ENCODE assay signal across 22 cellular contexts in genomic region chr5:59115345-59115744, GRCh38.
DNase-seq lines count a peak whose midpoint lies in the region; ATAC-seq and TF ChIP-seq lines count a peak whose summit lies in the region.
"Had no signal": no experiment of that assay in that cellular context is flagged by ENCODE, and none has a peak within 500 bp of the region (broad histone marks: within the 10 kb centered on the region; RNA-seq: fewer than 3 reads in every experiment).

No MANE protein-coding gene starts in this region.

- no peak for TF ChIP-seq CTCF in psoas muscle (IDR thresholded peaks at IDR 0.05)
- no peak for TF ChIP-seq CTCF in brain microvascular endothelial cell (IDR thresholded peaks at IDR 0.05; ENCODE audit: low read depth, low read length, missing control alignments)
- no peak for TF ChIP-seq CTCF in breast epithelium (IDR thresholded peaks at IDR 0.05)

- H3K27ac ChIP-seq in psoas muscle (peak overlapping the region; percentile 61), brain microvascular endothelial cell (no peak overlapping the region), breast epithelium (no peak overlapping the region)
- H3K27ac ChIP-seq: body of pancreas, Peyer's patch, right lobe of liver had no signal

- in situ Hi-C loops in brain microvascular endothelial cell (cut with HindIII; ENCODE audit: low pct_ligation_motif_present, low sequenced_read_pairs): no loop called here

- intact Hi-C loops in psoas muscle (cut with DNase I) (no loop called here), breast epithelium (cut with DNase I; ENCODE audit: low total_unique reads) (no loop called here)

- H3K4me3 ChIP-seq in psoas muscle (no peak overlapping the region), brain microvascular endothelial cell (ENCODE audit: low read depth, low read length) (no peak overlapping the region), breast epithelium (no peak overlapping the region)
- H3K4me3 ChIP-seq: body of pancreas, heart left ventricle, Peyer's patch, right lobe of liver had no signal

- H3K36me3 ChIP-seq in psoas muscle (ENCODE audit: insufficient read depth in 1 of 2, low read depth in 1 of 2): no peaks in the 10 kb centered on the region
- H3K36me3 ChIP-seq in brain microvascular endothelial cell (replicated peaks): no peaks in the 10 kb centered on the region
- H3K36me3 ChIP-seq in breast epithelium: no peaks in the 10 kb centered on the region
- H3K36me3 ChIP-seq: heart left ventricle, Peyer's patch, right lobe of liver had no signal

- no peaks in the 10 kb centered on the region for H3K9me3 ChIP-seq in psoas muscle
- no peaks in the 10 kb centered on the region for H3K9me3 ChIP-seq in breast epithelium
- H3K9me3 ChIP-seq: body of pancreas, heart left ventricle, Peyer's patch, right lobe of liver had no signal

- ATAC-seq in psoas muscle: peak in 3 of 4 donors; percentile 18 to 60 (median 52)
- ATAC-seq in HG03432 (IDR thresholded peaks at IDR 0.05; ENCODE audit: unreplicated experiment): no peak
- ATAC-seq: activated CD4-positive, CD25-positive, alpha-beta regulatory T cell treated with anti-CD3 and anti-CD28 coated beads, Interleukin-2, amount 50 U/mL, for 24 hours; activated naive CD4-positive, alpha-beta T cell treated with anti-CD3 and anti-CD28 coated beads, Interleukin-2, amount 50 U/mL, for 72 hours; activated T-cell treated with anti-CD3 and anti-CD28 coated beads, Interleukin-2, amount 50 U/mL, for 72 hours; body of pancreas; stimulated activated naive B cell treated with anti-CD40 and anti-IgM and Interleukin-4, amounts not matched to agents 10 μg/mL and 1 μg/mL and 100 μg/mL, for 72 hours had no signal

- no peak for TF ChIP-seq POLR2A in breast epithelium (IDR thresholded peaks at IDR 0.05)

- H3K27me3 ChIP-seq in psoas muscle (ENCODE audit: insufficient read depth in 3 of 3, low read length in 2 of 3) (no peaks in the 10 kb centered on the region), brain microvascular endothelial cell (replicated peaks) (no peaks in the 10 kb centered on the region), breast epithelium (no peaks in the 10 kb centered on the region)
- H3K27me3 ChIP-seq: body of pancreas, heart left ventricle, Peyer's patch, right lobe of liver had no signal

- H3K4me1 ChIP-seq in psoas muscle (peaks cover 49% of the 10 kb centered on the region), breast epithelium (no peaks in the 10 kb centered on the region)
- H3K4me1 ChIP-seq: body of pancreas, Peyer's patch, right lobe of liver had no signal

- DNase-seq in EL (peak; percentile 48), RPMI7951 (ENCODE audit: low read depth) (peak; percentile 41), fibroblast of gingiva (ENCODE audit: low read depth) (peak; percentile 48), psoas muscle (no peak), brain microvascular endothelial cell (no peak), breast epithelium (ENCODE audit: low spot score in 2 of 2) (no peak)
- DNase-seq: activated T-cell treated with anti-CD3 and anti-CD28 coated beads, Interleukin-2, amount 50 U/mL, for 72 hours; body of pancreas; COR-L47; GOT3; heart left ventricle; immature natural killer cell; naive B cell; NCI-H1417; NCI-H2171 treated with DMSO at 0.1 percent for 48 hours; Peyer's patch; right lobe of liver; stimulated activated naive B cell treated with anti-CD40 and anti-IgM and Interleukin-4, amounts not matched to agents 10 μg/mL and 1 μg/mL and 100 μg/mL, for 72 hours; T-helper 9 cell had no signal

Comparison
In these comparisons a context has a peak if more than half of its experiments do, and no peak if none do; other contexts are left out.
1. DNase-seq: peak in EL (single experiment), RPMI7951 (single experiment) and fibroblast of gingiva (single experiment); none in psoas muscle (0 of 2), brain microvascular endothelial cell (single experiment) and breast epithelium (0 of 2).